Comparison of ENCODE assay signal across 6 cellular contexts in the genomic region with DNA sequence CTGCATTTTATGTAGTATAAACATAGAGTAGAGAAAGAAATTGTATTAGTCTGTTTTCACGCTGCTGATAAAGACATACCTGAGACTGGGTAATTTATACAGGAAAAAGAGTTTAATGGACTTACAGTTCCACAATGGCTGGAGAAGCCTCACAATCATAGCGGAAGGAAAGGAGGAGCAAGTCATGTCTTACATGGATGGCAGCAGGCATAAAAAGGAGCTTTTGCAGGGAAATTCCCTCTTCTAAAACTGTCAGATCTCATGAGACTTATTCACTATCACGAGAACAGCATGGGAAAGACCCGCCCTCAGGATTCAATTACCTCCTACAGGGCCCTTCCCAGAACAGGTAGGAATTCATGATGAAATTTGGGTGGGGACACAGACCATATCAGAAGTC.
DNase-seq lines count a peak whose midpoint lies in the region; ATAC-seq, FAIRE-seq and TF ChIP-seq lines count a peak whose summit lies in the region.
"Not testable (repeated sequence)": the region's sequence is repeated elsewhere in the genome, so short reads cannot be mapped to it uniquely, and the experiment has no call there.

No MANE protein-coding gene starts in this region.

- H3K36me3 ChIP-seq in HEK293 (ENCODE audit: control insufficient read depth in 2 of 2, insufficient read depth in 1 of 2, low read length in 2 of 2); HepG2 (replicated peaks in 1 of 2; ENCODE audit: control insufficient read depth in 1 of 2, insufficient read depth in 2 of 2, low read length in 2 of 2): not testable (repeated sequence)

- not testable (repeated sequence) for H3K27me3 ChIP-seq in HepG2 (ENCODE audit: control insufficient read depth in 1 of 2, insufficient read depth in 2 of 2, low read length in 2 of 2)

- H3K36me3 Mint-ChIP-seq in activated naive CD4-positive, alpha-beta T cell treated with anti-CD3 and anti-CD28 coated beads, Interleukin-2, amount 50 U/mL, for 24 hours; dendritic cell treated with granulocyte-macrophage colony-stimulating factor and Interleukin-4, amounts not matched to agents 40 ng/mL and 50 ng/mL, for 4 days (ENCODE audit: low read depth): not testable (repeated sequence)
- peaks cover 20% of the 10 kb centered on the region for H3K36me3 Mint-ChIP-seq in natural killer cell treated with Interleukin-12 subunit alpha and Interleukin-12 subunit beta and Interleukin-15 and Interleukin-18, amount 100 ng/mL, for 72 hours

- not testable (repeated sequence) for H3K4me3 Mint-ChIP-seq in activated naive CD4-positive, alpha-beta T cell treated with anti-CD3 and anti-CD28 coated beads, Interleukin-2, amount 50 U/mL, for 24 hours; dendritic cell treated with granulocyte-macrophage colony-stimulating factor and Interleukin-4, amounts not matched to agents 40 ng/mL and 50 ng/mL, for 4 days; natural killer cell treated with Interleukin-12 subunit alpha and Interleukin-12 subunit beta and Interleukin-15 and Interleukin-18, amount 100 ng/mL, for 72 hours

- not testable (repeated sequence) for ATAC-seq in HepG2; natural killer cell treated with Interleukin-12 subunit alpha and Interleukin-12 subunit beta and Interleukin-15 and Interleukin-18, amount 100 ng/mL, for 72 hours

- H3K4me1 Mint-ChIP-seq in activated naive CD4-positive, alpha-beta T cell treated with anti-CD3 and anti-CD28 coated beads, Interleukin-2, amount 50 U/mL, for 24 hours, result peaks cover 44% of the 10 kb centered on the region
- peaks cover 46% of the 10 kb centered on the region for H3K4me1 Mint-ChIP-seq in dendritic cell treated with granulocyte-macrophage colony-stimulating factor and Interleukin-4, amounts not matched to agents 40 ng/mL and 50 ng/mL, for 4 days (ENCODE audit: low read depth)
- peaks cover 42 to 44% of the 10 kb centered on the region in 2 donors for H3K4me1 Mint-ChIP-seq in natural killer cell treated with Interleukin-12 subunit alpha and Interleukin-12 subunit beta and Interleukin-15 and Interleukin-18, amount 100 ng/mL, for 72 hours (ENCODE audit: low read depth in 2 of 2)

- peak; percentile 26 for DNase-seq in SK-MEL-5 (ENCODE audit: low read depth, low spot score)
- not testable (repeated sequence) for DNase-seq in HepG2 (ENCODE audit: low spot score); natural killer cell treated with Interleukin-12 subunit alpha and Interleukin-12 subunit beta and Interleukin-15 and Interleukin-18, amount 100 ng/mL, for 72 hours (ENCODE audit: low spot score)

- not testable (repeated sequence) for TF ChIP-seq RAD21 in HepG2 (CRISPR knock-in tag; IDR thresholded peaks at IDR 0.05)

- POLR2A ChIA-PET in HEK293 (lab: Yijun Ruan, JAX); HepG2 (lab: Yijun Ruan, JAX): not testable (repeated sequence)

- H3K27ac ChIP-seq in HEK293 (ENCODE audit: extremely low read depth, low read depth, low read length); HepG2 (ENCODE audit: extremely low read length, insufficient read depth, low read length): not testable (repeated sequence)

- not testable (repeated sequence) for BruUV-seq in HepG2 (replicated peaks; lab: Mats Ljungman, UMichigan)

- H3K27ac Mint-ChIP-seq in activated naive CD4-positive, alpha-beta T cell treated with anti-CD3 and anti-CD28 coated beads, Interleukin-2, amount 50 U/mL, for 24 hours, result peak overlapping the region; percentile 47
- peak overlapping the region; percentile 60 for H3K27ac Mint-ChIP-seq in dendritic cell treated with granulocyte-macrophage colony-stimulating factor and Interleukin-4, amounts not matched to agents 40 ng/mL and 50 ng/mL, for 4 days
- H3K27ac Mint-ChIP-seq in natural killer cell treated with Interleukin-12 subunit alpha and Interleukin-12 subunit beta and Interleukin-15 and Interleukin-18, amount 100 ng/mL, for 72 hours, result peak overlapping the region; percentile 42 to 64

- FAIRE-seq in HepG2 (lab: Jason Lieb, UNC), result not testable (repeated sequence)

- H2AFZ ChIP-seq in HepG2 (ENCODE audit: low read length), result not testable (repeated sequence)

- TF ChIP-seq CTCF in HEK293 (tag by site-specific recombination; IDR thresholded peaks at IDR 0.05); HepG2 (CRISPR knock-in tag; IDR thresholded peaks at IDR 0.05): not testable (repeated sequence)

- intact Hi-C loops in dendritic cell treated with granulocyte-macrophage colony-stimulating factor and Interleukin-4, amounts not matched to agents 40 ng/mL and 50 ng/mL, for 4 days (cut with micrococcal nuclease), result loop anchor here (10.0 kb wide), 1 partner anchor 180 kb away; no protein-coding TSS in a partner anchor
- intact Hi-C loops in HepG2 (cut with micrococcal nuclease; ENCODE audit: unreplicated experiment), result not testable (repeated sequence)

- not testable (repeated sequence) for TF ChIP-seq EP300 in HepG2 (IDR thresholded peaks at IDR 0.05; ENCODE audit: low read depth in 2 of 2, low read length in 2 of 2); HepG2 (CRISPR knock-in tag; IDR thresholded peaks at IDR 0.05; ENCODE audit: borderline replicate concordance)

- not testable (repeated sequence) for H3K79me2 ChIP-seq in HepG2 (ENCODE audit: insufficient read depth, low read length)

- not testable (repeated sequence) for H3K4me3 ChIP-seq in HEK293 (ENCODE audit: low read depth, low read length); HepG2 (replicated peaks in 1 of 3; ENCODE audit: insufficient read depth in 1 of 3, low read depth in 2 of 3, low read length in 3 of 3)

- not testable (repeated sequence) for H3K9me3 ChIP-seq in HEK293 (ENCODE audit: control insufficient read depth, insufficient read depth, low read depth, low read length); HepG2 (ENCODE audit: low read length)

- H3K9ac ChIP-seq in HepG2 (ENCODE audit: insufficient read depth, low read depth, low read length), result not testable (repeated sequence)

- H3K9me3 Mint-ChIP-seq in activated naive CD4-positive, alpha-beta T cell treated with anti-CD3 and anti-CD28 coated beads, Interleukin-2, amount 50 U/mL, for 24 hours, result peaks cover 13% of the 10 kb centered on the region
- H3K9me3 Mint-ChIP-seq in dendritic cell treated with granulocyte-macrophage colony-stimulating factor and Interleukin-4, amounts not matched to agents 40 ng/mL and 50 ng/mL, for 4 days; natural killer cell treated with Interleukin-12 subunit alpha and Interleukin-12 subunit beta and Interleukin-15 and Interleukin-18, amount 100 ng/mL, for 72 hours: not testable (repeated sequence)

- WGBS in HepG2 (ENCODE audit: low lambda C conversion rate), result 46% methylated on average over 4 of the region's 4 CpGs

- not testable (repeated sequence) for H3K4me2 ChIP-seq in HepG2 (ENCODE audit: low read depth, low read length)

- H4K20me1 ChIP-seq in HepG2 (ENCODE audit: insufficient read depth, low read length), result not testable (repeated sequence)

- in situ Hi-C loops in SK-MEL-5 (cut with HindIII; ENCODE audit: low pct_unique_long_range_greater_than_20kb, low sequenced_read_pairs); HepG2 (cut with HindIII; ENCODE audit: extremely low pct_ligation_motif_present, low pct_unique_long_range_greater_than_20kb): not testable (repeated sequence)

- H3K27me3 Mint-ChIP-seq in activated naive CD4-positive, alpha-beta T cell treated with anti-CD3 and anti-CD28 coated beads, Interleukin-2, amount 50 U/mL, for 24 hours; dendritic cell treated with granulocyte-macrophage colony-stimulating factor and Interleukin-4, amounts not matched to agents 40 ng/mL and 50 ng/mL, for 4 days; natural killer cell treated with Interleukin-12 subunit alpha and Interleukin-12 subunit beta and Interleukin-15 and Interleukin-18, amount 100 ng/mL, for 72 hours: not testable (repeated sequence)

- not testable (repeated sequence) for TF ChIP-seq POLR2A in HepG2 (IDR thresholded peaks at IDR 0.05; ENCODE audit: insufficient read depth in 1 of 2, low read depth in 2 of 2, low read length in 2 of 2)

- CTCF ChIA-PET in HEK293 (lab: Yijun Ruan, JAX); HepG2 (lab: Yijun Ruan, JAX; ENCODE audit: low intra/inter-chr PET ratio, low total read pairs): not testable (repeated sequence)

- not testable (repeated sequence) for H3K4me1 ChIP-seq in HEK293 (ENCODE audit: control insufficient read depth, insufficient read depth, low read length)
- peaks cover 14% of the 10 kb centered on the region for H3K4me1 ChIP-seq in HepG2 (ENCODE audit: insufficient read depth, low read length)

TF ChIP-seq in HEK293, 187 proteins besides CTCF, POLR2A, EP300 and RAD21:
- TF ChIP-seq SETDB1 (IDR thresholded peaks at IDR 0.05; ENCODE audit: insufficient read length, low read length), result peak; percentile 40

TF ChIP-seq in HepG2, 621 proteins besides CTCF, POLR2A, EP300 and RAD21:
- TF ChIP-seq ZNF431 (CRISPR knock-in tag; IDR thresholded peaks at IDR 0.05; ENCODE audit: borderline replicate concordance, low read depth), result peak; percentile 96
